In the genomic region with DNA sequence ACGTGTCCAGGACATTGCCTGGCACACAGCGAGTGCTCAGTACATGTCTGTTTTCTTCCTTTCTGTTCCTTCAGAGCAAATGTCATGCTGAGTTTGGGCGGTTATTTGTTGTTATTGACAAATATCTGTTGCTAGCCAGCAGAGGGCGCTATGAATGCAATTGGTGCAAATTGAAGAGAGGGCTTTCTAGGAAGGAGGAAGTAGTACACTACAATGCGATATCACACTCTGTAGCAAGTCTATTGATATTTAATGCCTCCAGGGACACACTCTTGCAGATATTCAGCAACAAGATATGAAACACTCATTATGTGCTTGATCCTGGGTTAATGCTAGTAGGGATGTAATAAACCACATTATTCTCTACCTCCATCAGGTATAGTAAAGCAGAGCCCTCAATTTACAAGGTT, we compare ENCODE assay signal across 7 cellular contexts.
DNase-seq lines count a peak whose midpoint lies in the region; ATAC-seq and TF ChIP-seq lines count a peak whose summit lies in the region.

No MANE protein-coding gene starts in this region.

- H3K27ac Mint-ChIP-seq in activated T-cell treated with anti-CD3 and anti-CD28 coated beads, Interleukin-2, amount 50 U/mL, for 24 hours, result no peak overlapping the region

- H3K27me3 Mint-ChIP-seq in activated T-cell treated with anti-CD3 and anti-CD28 coated beads, Interleukin-2, amount 50 U/mL, for 24 hours, result peaks cover 3% of the 10 kb centered on the region

- peak; percentile 57 for ATAC-seq in GM21367 (IDR thresholded peaks at IDR 0.05; ENCODE audit: unreplicated experiment)

- no peak overlapping the region for H3K4me3 Mint-ChIP-seq in activated T-cell treated with anti-CD3 and anti-CD28 coated beads, Interleukin-2, amount 50 U/mL, for 24 hours

- peak; percentile 66 for TF ChIP-seq CTCF in GM06990 (IDR thresholded peaks at IDR 0.05; ENCODE audit: insufficient read depth, low read length, poor library complexity, severe bottlenecking)

- no peaks in the 10 kb centered on the region for H3K4me1 Mint-ChIP-seq in activated T-cell treated with anti-CD3 and anti-CD28 coated beads, Interleukin-2, amount 50 U/mL, for 24 hours (ENCODE audit: low read depth)

- no peaks in the 10 kb centered on the region for H3K36me3 ChIP-seq in GM06990 (ENCODE audit: control insufficient read depth, insufficient read depth, low read length)

- no peak overlapping the region for H3K4me3 ChIP-seq in GM06990 (replicated peaks; ENCODE audit: low read depth, low read length)

- DNase-seq in GM06990 (ENCODE audit: extremely low read depth, insufficient read length) (peak; percentile 9), MV-4-11 (lab: John Stamatoyannopoulos, UW) (peak; percentile 77), SHP77 (lab: John Stamatoyannopoulos, UW) (peak; percentile 41 to 49), hypothalamus (lab: John Stamatoyannopoulos, UW) (peak in 26 of 51 donors; percentile 1 to 61 (median 14)), mucosa of gallbladder (ENCODE audit: low spot score) (no peak)
- DNase-seq in activated T-cell treated with anti-CD3 and anti-CD28 coated beads, Interleukin-2, amount 50 U/mL, for 24 hours, result no peak

- no peaks in the 10 kb centered on the region for H3K36me3 Mint-ChIP-seq in activated T-cell treated with anti-CD3 and anti-CD28 coated beads, Interleukin-2, amount 50 U/mL, for 24 hours (ENCODE audit: low read depth)

- H3K27me3 ChIP-seq in GM06990 (replicated peaks; ENCODE audit: control insufficient read depth, insufficient read depth, low read length), result no peaks in the 10 kb centered on the region

- peaks cover 5% of the 10 kb centered on the region for H3K9me3 Mint-ChIP-seq in activated T-cell treated with anti-CD3 and anti-CD28 coated beads, Interleukin-2, amount 50 U/mL, for 24 hours

Comparison
In these comparisons a context has a peak if more than half of its experiments do, and no peak if none do; other contexts are left out.
1. DNase-seq: peak in GM06990 (single experiment), MV-4-11 (single experiment), SHP77 (2 of 2) and hypothalamus (26 of 51); none in mucosa of gallbladder (single experiment) and activated T-cell treated with anti-CD3 and anti-CD28 coated beads, Interleukin-2, amount 50 U/mL, for 24 hours (single experiment).